ENCODE assay signal across 10 cellular contexts in genomic region chr3:105829879-105830622, GRCh38. TPM values are rescaled to one million over a fixed set of nuclear protein-coding genes. Genes with fewer than 3 reads are reported as not detected.
DNase-seq lines count a peak whose midpoint lies in the region; ATAC-seq and TF ChIP-seq lines count a peak whose summit lies in the region.
"Had no signal": no experiment of that assay in that cellular context is flagged by ENCODE, and none has a peak within 500 bp of the region (broad histone marks: within the 10 kb centered on the region; RNA-seq: fewer than 3 reads in every experiment).

No MANE protein-coding gene starts in this region.

- peaks cover 4 to 10% of the 10 kb centered on the region in 2 experiments for H3K4me1 Mint-ChIP-seq in H9
- H3K4me1 Mint-ChIP-seq in nephron, result peaks cover 32% of the 10 kb centered on the region

- no peak overlapping the region for H2AFZ ChIP-seq in H9 (ENCODE audit: low read length)

- no peak overlapping the region for H3K18ac ChIP-seq in H9 (ENCODE audit: insufficient read length, low read depth, low read length)

- no peak overlapping the region for H3K27ac ChIP-seq in H9 (ENCODE audit: insufficient read length, low read depth, low read length)

- H3K4me3 ChIP-seq in choroid plexus epithelial cell (ENCODE audit: low read depth, low read length), result no peak overlapping the region

- no peak overlapping the region for H3K4me2 ChIP-seq in H9 (ENCODE audit: insufficient read depth, insufficient read length, low read length)

- H3K27ac Mint-ChIP-seq in H9, result no peak overlapping the region
- H3K27ac Mint-ChIP-seq in nephron, result peak overlapping the region in 2 of 3 experiments; percentile 70 to 71

- H3K79me1 ChIP-seq in H9 (ENCODE audit: insufficient read depth, low read depth, low read length, poor library complexity, severe bottlenecking), result no peaks in the 10 kb centered on the region

- H3K9me3 Mint-ChIP-seq in H9, result no peaks in the 10 kb centered on the region
- no peaks in the 10 kb centered on the region for H3K9me3 Mint-ChIP-seq in nephron

- peaks cover 1% of the 10 kb centered on the region; the same call in 1 of the 2 replicates for H3K79me2 ChIP-seq in H9 (ENCODE audit: insufficient read depth, low read length)

- WGBS in H9 (ENCODE audit: extremely low coverage, insufficient read length, low lambda C conversion rate), result no CpG with 5 or more reads among the region's 4 CpGs

- H4K5ac ChIP-seq in H9 (ENCODE audit: insufficient read length, low read depth, low read length), result no peak overlapping the region

- no peaks in the 10 kb centered on the region for H3K27me3 ChIP-seq in H9 (ENCODE audit: insufficient read depth, low read length)

- no peak overlapping the region for H2BK12ac ChIP-seq in H9 (ENCODE audit: insufficient read length, low read depth, low read length)

- no peak overlapping the region for H3K9ac ChIP-seq in H9 (ENCODE audit: extremely low read depth, insufficient read length, low read length)

- H2BK5ac ChIP-seq in H9 (ENCODE audit: insufficient read length, low read length), result no peak overlapping the region

- no peak for ATAC-seq in HG03095 (IDR thresholded peaks at IDR 0.05; ENCODE audit: unreplicated experiment)
- no peak for ATAC-seq in GM21737 (IDR thresholded peaks at IDR 0.05; ENCODE audit: unreplicated experiment)

- no peaks in the 10 kb centered on the region for H3K9me3 ChIP-seq in H9 (ENCODE audit: control insufficient read depth, low read depth, low read length)

- H3K27me3 Mint-ChIP-seq in H9 (ENCODE audit: low read depth) (no peaks in the 10 kb centered on the region), nephron (ENCODE audit: low read depth) (no peaks in the 10 kb centered on the region)

- no peak overlapping the region for H4K91ac ChIP-seq in H9 (ENCODE audit: insufficient read length, low read depth, low read length)

- H2BK20ac ChIP-seq in H9 (ENCODE audit: low read depth, low read length, poor library complexity, severe bottlenecking), result no peak overlapping the region

- no peaks in the 10 kb centered on the region for H3K23me2 ChIP-seq in H9 (ENCODE audit: insufficient read length, low read depth, low read length, poor library complexity, severe bottlenecking)

- H4K8ac ChIP-seq in H9 (replicated peaks; ENCODE audit: insufficient read length, low read depth, low read length), result no peak overlapping the region

- TF ChIP-seq CTCF in H9 (conservative IDR thresholded peaks at IDR 0.05) (no peak), choroid plexus epithelial cell (conservative IDR thresholded peaks at IDR 0.05; ENCODE audit: low read depth, low read length) (no peak), nephron (IDR thresholded peaks at IDR 0.05; ENCODE audit: unreplicated experiment in 3 of 3) (no peak)

- H3K14ac ChIP-seq in H9 (ENCODE audit: insufficient read depth, low read length), result no peak overlapping the region

- no peak overlapping the region for H3K56ac ChIP-seq in H9 (ENCODE audit: insufficient read length, low read depth, low read length)

- no peak overlapping the region for H2BK15ac ChIP-seq in H9 (ENCODE audit: low read depth, low read length)

- H3K4ac ChIP-seq in H9 (ENCODE audit: low read depth, low read length), result no peak overlapping the region

- H3K4me3 Mint-ChIP-seq in H9 (no peak overlapping the region), nephron (no peak overlapping the region)

- H4K20me1 ChIP-seq in H9 (ENCODE audit: control insufficient read depth, insufficient read depth, insufficient read length), result no peaks in the 10 kb centered on the region

- DNase-seq in H9 (no peak), RKO (ENCODE audit: low spot score) (peak; percentile 58), choroid plexus epithelial cell (ENCODE audit: low read depth) (peak; percentile 80), ecto neural progenitor cell (ENCODE audit: low spot score) (no peak)
- DNase-seq: effector CD8-positive, alpha-beta T cell; EL; NCI-H2081 had no signal

- no peaks in the 10 kb centered on the region for H3K4me1 ChIP-seq in H9 (ENCODE audit: insufficient read depth, low read length)

- no peak overlapping the region for H3K23ac ChIP-seq in H9 (ENCODE audit: insufficient read length, low read depth, low read length)

- peak overlapping the region; percentile 86 for H2BK120ac ChIP-seq in H9 (ENCODE audit: low read depth, low read length, poor library complexity, severe bottlenecking)

- H2AK5ac ChIP-seq in H9 (ENCODE audit: insufficient read length, low read length), result no peak overlapping the region

- H3T11ph ChIP-seq in H9 (ENCODE audit: low read length), result no peak overlapping the region

- H3K36me3 Mint-ChIP-seq in H9 (ENCODE audit: insufficient read depth in 1 of 3, low read depth in 3 of 3) (peaks cover 0 to 10% (median 0%) of the 10 kb centered on the region in 3 experiments; a peak in 3 of 7 replicates), nephron (ENCODE audit: low read depth) (peaks cover 58% of the 10 kb centered on the region)

RNA-seq across cellular contexts. Expression of gene CBLB, which starts 38.8 kb away (rescaled TPM):
- total RNA-seq in H9 (2021), result 22.4 and 25.7 TPM in 2 replicates

Comparison
In these comparisons a context has a peak if more than half of its experiments do, and no peak if none do; other contexts are left out.
1. DNase-seq: peak in RKO (single experiment) and choroid plexus epithelial cell (single experiment); none in H9 (single experiment) and ecto neural progenitor cell (single experiment).
2. H3K27ac Mint-ChIP-seq: peak in nephron (2 of 3); none in H9 (0 of 3).